ENCODE assay signal across 23 cellular contexts in genomic region chr1:200181861-200182260, GRCh38.
"Had no signal": no experiment of that assay in that cellular context is flagged by ENCODE, and none has a peak within 500 bp of the region (broad histone marks: within the 10 kb centered on the region; RNA-seq: fewer than 3 reads in every experiment).

No MANE protein-coding gene starts in this region.

- H3K27me3 ChIP-seq: esophagus muscularis mucosa, ovary, sigmoid colon, tibial nerve, upper lobe of right lung, uterus had no signal

- H3K27ac ChIP-seq: dorsolateral prefrontal cortex, esophagus muscularis mucosa, lower lobe of right lung, ovary, psoas muscle, sigmoid colon, thoracic aorta, tibial nerve, upper lobe of right lung, uterus had no signal

- H3K36me3 ChIP-seq: esophagus muscularis mucosa, lower lobe of right lung, ovary, sigmoid colon, thoracic aorta, tibial nerve, upper lobe of right lung, uterus had no signal

- H3K4me1 ChIP-seq: tibial nerve, uterus had no signal

- DNase-seq: dorsolateral prefrontal cortex; effector CD4-positive, alpha-beta T cell; foreskin melanocyte; hypothalamus; immature natural killer cell; islet precursor cell; left ventricle myocardium superior; lower lobe of right lung; natural killer cell; occipital lobe; ovary; posterior cingulate gyrus; psoas muscle; right cardiac atrium; sigmoid colon; stimulated activated CD4-positive, alpha-beta T cell treated with anti-CD3 and anti-CD28 coated beads, Interleukin-4, amount 100 ng/mL, for 4 hours; stimulated activated naive CD8-positive, alpha-beta T cell treated with anti-CD3 and anti-CD28 coated beads, Interleukin-15, Interleukin-2, amounts not matched to agents 100 U/mL and 50 U/mL, for 24 hours; upper lobe of right lung; uterus had no signal

- ATAC-seq: left ventricle myocardium superior; lower lobe of right lung; natural killer cell; right cardiac atrium; stimulated activated memory B cell treated with anti-CD40 and anti-IgM and Interleukin-4, amounts not matched to agents 10 μg/mL and 1 μg/mL and 100 μg/mL, for 72 hours; stimulated activated naive CD8-positive, alpha-beta T cell treated with anti-CD3 and anti-CD28 coated beads, Interleukin-15, Interleukin-2, amounts not matched to agents 100 U/mL and 50 U/mL, for 24 hours; upper lobe of right lung had no signal

- H3K9me3 ChIP-seq: esophagus muscularis mucosa, lower lobe of right lung, ovary, psoas muscle, sigmoid colon, thoracic aorta, tibial nerve, upper lobe of right lung, uterus had no signal

- H3K4me3 ChIP-seq: dorsolateral prefrontal cortex, esophagus muscularis mucosa, lower lobe of right lung, ovary, psoas muscle, sigmoid colon, thoracic aorta, tibial nerve, upper lobe of right lung, uterus had no signal
